Comparison of ENCODE assay signal across 1 cellular context in genomic region chr6:16059496-16059895, GRCh38.
TF ChIP-seq lines count a peak whose summit lies in the region.

No MANE protein-coding gene starts in this region.

TF ChIP-seq in WTC11, 78 proteins besides CTCF, POLR2A, EP300 and RAD21 (continued from another document):
- TF ChIP-seq ZBTB43 (CRISPR knock-in tag; IDR thresholded peaks at IDR 0.05) (no peak), PRDM15 (CRISPR knock-in tag; IDR thresholded peaks at IDR 0.05) (no peak), ZNF219 (CRISPR knock-in tag; IDR thresholded peaks at IDR 0.05; ENCODE audit: borderline replicate concordance) (no peak), KAT7 (CRISPR knock-in tag; IDR thresholded peaks at IDR 0.05; ENCODE audit: borderline replicate concordance) (no peak), HMGA2 (CRISPR knock-in tag; IDR thresholded peaks at IDR 0.05) (no peak), NFYB (CRISPR knock-in tag; conservative IDR thresholded peaks at IDR 0.05; ENCODE audit: low read depth) (no peak), PREB (CRISPR knock-in tag; IDR thresholded peaks at IDR 0.05; ENCODE audit: borderline replicate concordance) (no peak)
